20 cellular contexts compared by ENCODE assay signal in the genomic region with DNA sequence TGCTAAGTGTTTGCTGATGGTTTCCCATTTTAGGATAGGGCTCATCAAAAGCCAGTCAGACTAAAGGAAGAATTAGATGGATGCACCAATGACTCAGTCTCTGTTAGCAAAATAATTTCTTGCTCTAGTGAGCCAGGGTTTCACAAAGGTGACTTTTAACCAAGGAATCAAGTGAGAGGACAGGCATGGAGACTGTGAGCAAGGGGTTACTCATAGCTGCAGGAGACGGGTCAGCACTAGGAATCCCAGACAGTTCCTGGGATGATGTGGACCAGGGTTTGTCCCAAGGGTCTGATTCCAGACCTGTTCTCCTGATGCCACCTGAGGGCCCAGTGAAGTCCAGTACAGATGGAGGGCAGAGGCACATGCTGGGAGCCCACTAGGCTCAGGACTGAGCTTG.
DNase-seq lines count a peak whose midpoint lies in the region; ATAC-seq and TF ChIP-seq lines count a peak whose summit lies in the region.
"Had no signal": no experiment of that assay in that cellular context is flagged by ENCODE, and none has a peak within 500 bp of the region (broad histone marks: within the 10 kb centered on the region; RNA-seq: fewer than 3 reads in every experiment).

No MANE protein-coding gene starts in this region.

- ATAC-seq in CD8-positive, alpha-beta T cell, result no peak
- no peak for ATAC-seq in body of pancreas

- H3K9me3 Mint-ChIP-seq in CD8-positive, alpha-beta T cell, result no peaks in the 10 kb centered on the region
- no peaks in the 10 kb centered on the region for H3K9me3 Mint-ChIP-seq in type B pancreatic cell
- H3K9me3 Mint-ChIP-seq: activated CD4-positive, alpha-beta memory T cell treated with anti-CD3 and anti-CD28 coated beads for 36 hours; activated naive CD8-positive, alpha-beta T cell treated with anti-CD3 and anti-CD28 coated beads for 36 hours; memory B cell; nephron had no signal

- no peaks in the 10 kb centered on the region for H3K9me2 ChIP-seq in GM23248 (ENCODE audit: insufficient read depth)

- intact Hi-C loops in CD8-positive, alpha-beta T cell (cut with DNase I, micrococcal nuclease), result no loop called here
- intact Hi-C loops in body of pancreas (cut with DNase I), result no loop called here

- H3K27me3 Mint-ChIP-seq in CD8-positive, alpha-beta T cell (ENCODE audit: low read depth), result no peaks in the 10 kb centered on the region
- H3K27me3 Mint-ChIP-seq in type B pancreatic cell, result no peaks in the 10 kb centered on the region
- H3K27me3 Mint-ChIP-seq: activated CD4-positive, alpha-beta memory T cell treated with anti-CD3 and anti-CD28 coated beads for 36 hours had no signal

- in situ Hi-C loops in GM23248 (cut with MboI), result no loop called here

- POLR2A ChIA-PET in RWPE1 (lab: Yijun Ruan, JAX; ENCODE audit: low non-redundant PET), result no interaction called here
- POLR2A ChIA-PET in CD8-positive, alpha-beta T cell (lab: Charles Lee), result no interaction called here

- no peak overlapping the region for H3K4me3 ChIP-seq in GM23248
- no peak overlapping the region for H3K4me3 ChIP-seq in CD8-positive, alpha-beta T cell (ENCODE audit: low read depth, low read length)
- H3K4me3 ChIP-seq in body of pancreas, result no peak overlapping the region
- H3K4me3 ChIP-seq: upper lobe of left lung had no signal

- no peaks in the 10 kb centered on the region for H3K36me3 Mint-ChIP-seq in CD8-positive, alpha-beta T cell
- no peaks in the 10 kb centered on the region for H3K36me3 Mint-ChIP-seq in type B pancreatic cell
- H3K36me3 Mint-ChIP-seq: activated CD4-positive, alpha-beta memory T cell treated with anti-CD3 and anti-CD28 coated beads for 36 hours; activated naive CD8-positive, alpha-beta T cell treated with anti-CD3 and anti-CD28 coated beads for 36 hours; memory B cell had no signal

- no peak overlapping the region for H3K9ac ChIP-seq in GM23248

- H2AFZ ChIP-seq in GM23248, result no peak overlapping the region

- peak overlapping the region; percentile 26 for H3K4me2 ChIP-seq in GM23248 (ENCODE audit: unreplicated experiment)

- CTCF ChIA-PET in RWPE1 (lab: Yijun Ruan, JAX), result interaction anchor here (0.5 kb wide), 1 partner anchor 492 kb away, joined by 4 read pairs; no protein-coding TSS in a partner anchor
- CTCF ChIA-PET in CD8-positive, alpha-beta T cell (lab: Charles Lee), result no interaction called here

- H3K27ac ChIP-seq in GM23248 (no peak overlapping the region; the same call in 1 of the 2 replicates), RWPE1 (no peak overlapping the region), body of pancreas (no peak overlapping the region)
- no peak overlapping the region for H3K27ac ChIP-seq in CD8-positive, alpha-beta T cell (ENCODE audit: low read depth, low read length)
- H3K27ac ChIP-seq: upper lobe of left lung had no signal

- H3F3A ChIP-seq in GM23248 (ENCODE audit: insufficient read depth), result peaks cover 23% of the 10 kb centered on the region

- no peaks in the 10 kb centered on the region for H3K9me3 ChIP-seq in GM23248 (ENCODE audit: low read depth)
- no peaks in the 10 kb centered on the region for H3K9me3 ChIP-seq in CD8-positive, alpha-beta T cell (ENCODE audit: low read length)
- H3K9me3 ChIP-seq in body of pancreas, result no peaks in the 10 kb centered on the region
- H3K9me3 ChIP-seq: upper lobe of left lung had no signal

- H3K36me3 ChIP-seq in GM23248 (ENCODE audit: low read depth) (no peaks in the 10 kb centered on the region), body of pancreas (replicated peaks in 1 of 2; ENCODE audit: insufficient read depth in 1 of 2, low read depth in 2 of 2) (no peaks in the 10 kb centered on the region)
- H3K36me3 ChIP-seq in CD8-positive, alpha-beta T cell (ENCODE audit: insufficient read depth, low read length), result no peaks in the 10 kb centered on the region
- H3K36me3 ChIP-seq: upper lobe of left lung had no signal

- H3K4me1 Mint-ChIP-seq in CD8-positive, alpha-beta T cell (ENCODE audit: low read depth), result no peaks in the 10 kb centered on the region
- peaks cover 3% of the 10 kb centered on the region for H3K4me1 Mint-ChIP-seq in type B pancreatic cell (ENCODE audit: unreplicated experiment)
- H3K4me1 Mint-ChIP-seq: activated naive CD8-positive, alpha-beta T cell treated with anti-CD3 and anti-CD28 coated beads for 36 hours; memory B cell had no signal

- DNase-seq in A172 (ENCODE audit: low spot score), result peak; percentile 53
- DNase-seq in GM23248, result peak; percentile 81
- peak; percentile 39 for DNase-seq in RWPE1 (ENCODE audit: low spot score)
- DNase-seq in fibroblast of peridontal ligament (ENCODE audit: extremely low read depth), result peak; percentile 29
- no peak for DNase-seq in CD8-positive, alpha-beta T cell
- no peak for DNase-seq in type B pancreatic cell (ENCODE audit: extremely low spot score, unreplicated experiment)
- DNase-seq in LoVo (ENCODE audit: low spot score), result no peak
- no peak for DNase-seq in body of pancreas
- DNase-seq: activated CD4-positive, alpha-beta memory T cell treated with anti-CD3 and anti-CD28 coated beads for 36 hours; activated naive CD8-positive, alpha-beta T cell treated with anti-CD3 and anti-CD28 coated beads for 36 hours; activated T-cell treated with anti-CD3 and anti-CD28 coated beads, Interleukin-2, amount 50 U/mL, for 48 hours; caudate nucleus; effector memory CD4-positive, alpha-beta T cell; H7; NCI-H1930; NCI-H510A; stimulated activated naive CD4-positive, alpha-beta T cell treated with Interleukin-2 at 50 U/mL for 16 hours had no signal

- no peaks in the 10 kb centered on the region for H3K79me2 ChIP-seq in GM23248 (ENCODE audit: insufficient read depth)

- no peaks in the 10 kb centered on the region for H4K20me1 ChIP-seq in GM23248 (ENCODE audit: insufficient read depth)

- TF ChIP-seq CTCF in RWPE1 (conservative IDR thresholded peaks at IDR 0.05; ENCODE audit: low read depth), result no peak
- no peak for TF ChIP-seq CTCF in CD8-positive, alpha-beta T cell (IDR thresholded peaks at IDR 0.05)
- no peak for TF ChIP-seq CTCF in type B pancreatic cell (conservative IDR thresholded peaks at IDR 0.05)
- no peak for TF ChIP-seq CTCF in body of pancreas (IDR thresholded peaks at IDR 0.05)

- H3K27ac Mint-ChIP-seq in CD8-positive, alpha-beta T cell, result no peak overlapping the region
- no peak overlapping the region for H3K27ac Mint-ChIP-seq in type B pancreatic cell
- H3K27ac Mint-ChIP-seq: activated CD4-positive, alpha-beta memory T cell treated with anti-CD3 and anti-CD28 coated beads for 36 hours; activated naive CD8-positive, alpha-beta T cell treated with anti-CD3 and anti-CD28 coated beads for 36 hours; memory B cell; nephron had no signal

- no peaks in the 10 kb centered on the region for H3K27me3 ChIP-seq in GM23248 (replicated peaks; ENCODE audit: insufficient read depth)
- no peaks in the 10 kb centered on the region for H3K27me3 ChIP-seq in CD8-positive, alpha-beta T cell (ENCODE audit: insufficient read depth, low read length)
- H3K27me3 ChIP-seq in body of pancreas, result no peaks in the 10 kb centered on the region
- H3K27me3 ChIP-seq: upper lobe of left lung had no signal

- H3K4me3 Mint-ChIP-seq in CD8-positive, alpha-beta T cell, result no peak overlapping the region
- no peak overlapping the region for H3K4me3 Mint-ChIP-seq in type B pancreatic cell
- H3K4me3 Mint-ChIP-seq: activated CD4-positive, alpha-beta memory T cell treated with anti-CD3 and anti-CD28 coated beads for 36 hours; activated naive CD8-positive, alpha-beta T cell treated with anti-CD3 and anti-CD28 coated beads for 36 hours; memory B cell; nephron had no signal

- WGBS in GM23248 (ENCODE audit: low coverage in 1 of 2, low lambda C conversion rate in 2 of 2, missing lambda C conversion rate in 2 of 2), 2 experiments, result 0% methylated on average over 1 of the region's 1 CpG
- 89 to 92% methylated on average over 1 of the region's 1 CpG for whole genome bisulfite sequencing in body of pancreas, 2 donors

- H3K4me1 ChIP-seq in GM23248 (ENCODE audit: insufficient read depth) (peaks cover 9% of the 10 kb centered on the region; the same call in 1 of the 2 replicates), body of pancreas (peaks cover 6% of the 10 kb centered on the region)
- no peaks in the 10 kb centered on the region for H3K4me1 ChIP-seq in CD8-positive, alpha-beta T cell (ENCODE audit: insufficient read depth, low read length)
- H3K4me1 ChIP-seq: upper lobe of left lung had no signal

- TF ChIP-seq POLR2A in body of pancreas (IDR thresholded peaks at IDR 0.05), result no peak

Comparison
In these comparisons a context has a peak if more than half of its experiments do, and no peak if none do; other contexts are left out.
1. DNase-seq: peak in A172 (single experiment), GM23248 (single experiment), RWPE1 (single experiment) and fibroblast of peridontal ligament (single experiment); none in CD8-positive, alpha-beta T cell (0 of 7), type B pancreatic cell (single experiment), LoVo (single experiment) and body of pancreas (0 of 4).